In the genomic region with DNA sequence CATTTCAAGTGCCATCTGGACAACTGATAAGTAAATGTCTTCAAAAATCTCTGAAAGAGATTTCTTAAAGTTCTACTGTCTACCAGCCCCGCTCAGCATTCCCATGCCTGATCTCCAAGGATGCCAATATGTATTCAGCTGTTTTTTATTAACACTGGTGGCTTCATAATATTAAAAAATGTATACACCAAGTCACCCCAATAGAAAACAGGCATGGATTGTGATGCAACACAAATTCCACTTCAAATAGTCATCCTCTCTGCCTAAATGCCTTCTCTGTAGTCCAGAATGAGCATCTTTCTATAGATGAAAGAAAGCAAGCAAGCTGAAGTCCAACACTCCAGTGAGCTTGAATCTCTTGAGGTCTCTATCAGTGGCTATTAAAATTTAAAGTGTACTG, we compare ENCODE assay signal across 19 cellular contexts.
A peak's percentile ranks its signal among the peaks of the same experiment; 100 is the strongest.
DNase-seq lines count a peak whose midpoint lies in the region; ATAC-seq and TF ChIP-seq lines count a peak whose summit lies in the region.
"Had no signal": no experiment of that assay in that cellular context is flagged by ENCODE, and none has a peak within 500 bp of the region (broad histone marks: within the 10 kb centered on the region; RNA-seq: fewer than 3 reads in every experiment).

No MANE protein-coding gene starts in this region.

- CTCF ChIA-PET in CD8-positive, alpha-beta memory T cell (lab: Charles Lee): no interaction called here

- no peaks in the 10 kb centered on the region for H3K9me3 ChIP-seq in CD8-positive, alpha-beta memory T cell (ENCODE audit: low read length)
- H3K9me3 ChIP-seq: BE2C, psoas muscle had no signal

- no peak overlapping the region for H3K27ac Mint-ChIP-seq in activated naive CD8-positive, alpha-beta T cell treated with anti-CD3 and anti-CD28 coated beads for 36 hours
- no peak overlapping the region for H3K27ac Mint-ChIP-seq in activated naive CD8-positive, alpha-beta T cell treated with anti-CD3 and anti-CD28 coated beads, Interleukin-2, amount 50 U/mL, for 24 hours
- H3K27ac Mint-ChIP-seq in CD8-positive, alpha-beta memory T cell: no peak overlapping the region
- H3K27ac Mint-ChIP-seq: activated CD8-positive, alpha-beta memory T cell treated with anti-CD3 and anti-CD28 coated beads, Interleukin-2, amount 10 ng/mL, durations not matched to agents 7 days and 5 days; effector memory CD8-positive, alpha-beta T cell; natural killer cell had no signal

- no peaks in the 10 kb centered on the region for H3K4me1 Mint-ChIP-seq in activated naive CD8-positive, alpha-beta T cell treated with anti-CD3 and anti-CD28 coated beads for 36 hours
- H3K4me1 Mint-ChIP-seq in activated naive CD8-positive, alpha-beta T cell treated with anti-CD3 and anti-CD28 coated beads, Interleukin-2, amount 50 U/mL, for 24 hours: no peaks in the 10 kb centered on the region
- H3K4me1 Mint-ChIP-seq in CD8-positive, alpha-beta memory T cell: no peaks in the 10 kb centered on the region
- H3K4me1 Mint-ChIP-seq: activated CD8-positive, alpha-beta memory T cell treated with anti-CD3 and anti-CD28 coated beads, Interleukin-2, amount 10 ng/mL, durations not matched to agents 7 days and 5 days; central memory CD8-positive, alpha-beta T cell; natural killer cell had no signal

- no peaks in the 10 kb centered on the region for H3K36me3 ChIP-seq in CD8-positive, alpha-beta memory T cell (ENCODE audit: insufficient read depth, low read length)
- H3K36me3 ChIP-seq: BE2C had no signal

- no peak for ATAC-seq in activated naive CD8-positive, alpha-beta T cell treated with anti-CD3 and anti-CD28 coated beads, Interleukin-2, amount 50 U/mL, for 24 hours
- ATAC-seq in HG02623 (IDR thresholded peaks at IDR 0.05; ENCODE audit: unreplicated experiment): no peak
- ATAC-seq: activated CD8-positive, alpha-beta memory T cell treated with anti-CD3 and anti-CD28 coated beads, Interleukin-2, amount 10 ng/mL, durations not matched to agents 7 days and 5 days; effector memory CD8-positive, alpha-beta T cell; natural killer cell; psoas muscle had no signal

- no peak overlapping the region for H3K27ac ChIP-seq in CD8-positive, alpha-beta memory T cell (ENCODE audit: low read depth, low read length)
- H3K27ac ChIP-seq: psoas muscle had no signal

- TF ChIP-seq CTCF in AG10803 (conservative IDR thresholded peaks at IDR 0.05; ENCODE audit: low read length) (no peak), cardiac fibroblast (IDR thresholded peaks at IDR 0.05; ENCODE audit: low read depth, low read length) (no peak)

- H3K9me3 Mint-ChIP-seq in activated naive CD8-positive, alpha-beta T cell treated with anti-CD3 and anti-CD28 coated beads for 36 hours: no peaks in the 10 kb centered on the region
- H3K9me3 Mint-ChIP-seq in activated naive CD8-positive, alpha-beta T cell treated with anti-CD3 and anti-CD28 coated beads, Interleukin-2, amount 50 U/mL, for 24 hours: peaks cover 5% of the 10 kb centered on the region
- peaks cover 0 to 4% (median 0%) of the 10 kb centered on the region in 5 donors for H3K9me3 Mint-ChIP-seq in CD8-positive, alpha-beta memory T cell

- POLR2A ChIA-PET in CD8-positive, alpha-beta memory T cell (lab: Charles Lee): no interaction called here

- no peaks in the 10 kb centered on the region for H3K36me3 Mint-ChIP-seq in activated naive CD8-positive, alpha-beta T cell treated with anti-CD3 and anti-CD28 coated beads for 36 hours
- no peaks in the 10 kb centered on the region for H3K36me3 Mint-ChIP-seq in activated naive CD8-positive, alpha-beta T cell treated with anti-CD3 and anti-CD28 coated beads, Interleukin-2, amount 50 U/mL, for 24 hours (ENCODE audit: low read depth)
- H3K36me3 Mint-ChIP-seq in CD8-positive, alpha-beta memory T cell: no peaks in the 10 kb centered on the region
- H3K36me3 Mint-ChIP-seq: activated CD8-positive, alpha-beta memory T cell treated with anti-CD3 and anti-CD28 coated beads, Interleukin-2, amount 10 ng/mL, durations not matched to agents 7 days and 5 days; natural killer cell had no signal

- no peaks in the 10 kb centered on the region for H3K27me3 Mint-ChIP-seq in activated naive CD8-positive, alpha-beta T cell treated with anti-CD3 and anti-CD28 coated beads for 36 hours
- H3K27me3 Mint-ChIP-seq in activated naive CD8-positive, alpha-beta T cell treated with anti-CD3 and anti-CD28 coated beads, Interleukin-2, amount 50 U/mL, for 24 hours: no peaks in the 10 kb centered on the region
- H3K27me3 Mint-ChIP-seq in CD8-positive, alpha-beta memory T cell: no peaks in the 10 kb centered on the region
- H3K27me3 Mint-ChIP-seq: activated CD8-positive, alpha-beta memory T cell treated with anti-CD3 and anti-CD28 coated beads, Interleukin-2, amount 10 ng/mL, durations not matched to agents 7 days and 5 days; central memory CD8-positive, alpha-beta T cell; effector memory CD8-positive, alpha-beta T cell had no signal

- DNase-seq in AG10803 (ENCODE audit: low read depth): peak; percentile 96
- peak; percentile 27 for DNase-seq in M059J (ENCODE audit: low read depth)
- DNase-seq in cardiac fibroblast (ENCODE audit: low read depth in 2 of 2): peak; percentile 83 to 91
- DNase-seq in kidney tubule cell (ENCODE audit: low spot score): peak; percentile 25
- DNase-seq in activated naive CD8-positive, alpha-beta T cell treated with anti-CD3 and anti-CD28 coated beads for 36 hours: no peak
- DNase-seq in activated naive CD8-positive, alpha-beta T cell treated with anti-CD3 and anti-CD28 coated beads, Interleukin-2, amount 50 U/mL, for 24 hours: no peak
- DNase-seq in CD8-positive, alpha-beta memory T cell: no peak
- DNase-seq: activated CD8-positive, alpha-beta memory T cell treated with anti-CD3 and anti-CD28 coated beads, Interleukin-2, amount 10 ng/mL, durations not matched to agents 7 days and 5 days; activated naive CD4-positive, alpha-beta T cell; BE2C; effector memory CD8-positive, alpha-beta T cell; glutamatergic neuron; mammary epithelial cell; natural killer cell; NCI-H2171; psoas muscle; substantia nigra had no signal

- no peak overlapping the region for H3K4me3 Mint-ChIP-seq in activated naive CD8-positive, alpha-beta T cell treated with anti-CD3 and anti-CD28 coated beads for 36 hours
- no peak overlapping the region for H3K4me3 Mint-ChIP-seq in activated naive CD8-positive, alpha-beta T cell treated with anti-CD3 and anti-CD28 coated beads, Interleukin-2, amount 50 U/mL, for 24 hours
- H3K4me3 Mint-ChIP-seq in CD8-positive, alpha-beta memory T cell: no peak overlapping the region
- H3K4me3 Mint-ChIP-seq: activated CD8-positive, alpha-beta memory T cell treated with anti-CD3 and anti-CD28 coated beads, Interleukin-2, amount 10 ng/mL, durations not matched to agents 7 days and 5 days; central memory CD8-positive, alpha-beta T cell; effector memory CD8-positive, alpha-beta T cell; natural killer cell had no signal

- H3K4me3 ChIP-seq in AG10803 (ENCODE audit: low read length) (no peak overlapping the region), cardiac fibroblast (replicated peaks in 1 of 2; ENCODE audit: low read depth in 2 of 2, low read length in 2 of 2) (no peak overlapping the region)
- no peak overlapping the region for H3K4me3 ChIP-seq in CD8-positive, alpha-beta memory T cell (ENCODE audit: low read length)
- H3K4me3 ChIP-seq: psoas muscle had no signal

- H3K4me1 ChIP-seq in CD8-positive, alpha-beta memory T cell (ENCODE audit: insufficient read depth, low read length): no peaks in the 10 kb centered on the region
- H3K4me1 ChIP-seq: BE2C, psoas muscle had no signal

- H3K27me3 ChIP-seq in CD8-positive, alpha-beta memory T cell (ENCODE audit: insufficient read depth, low read length, poor library complexity, severe bottlenecking): no peaks in the 10 kb centered on the region

Comparison
In these comparisons a context has a peak if more than half of its experiments do, and no peak if none do; other contexts are left out.
1. DNase-seq: peak in AG10803 (single experiment), M059J (single experiment), cardiac fibroblast (2 of 2) and kidney tubule cell (single experiment); none in activated naive CD8-positive, alpha-beta T cell treated with anti-CD3 and anti-CD28 coated beads for 36 hours (single experiment), activated naive CD8-positive, alpha-beta T cell treated with anti-CD3 and anti-CD28 coated beads, Interleukin-2, amount 50 U/mL, for 24 hours (single experiment) and CD8-positive, alpha-beta memory T cell (0 of 5).